19 cellular contexts compared by ENCODE assay signal in genomic region chr16:72948238-72948559, GRCh38.
A peak's percentile ranks its signal among the peaks of the same experiment; 100 is the strongest.
DNase-seq lines count a peak whose midpoint lies in the region; ATAC-seq, FAIRE-seq and TF ChIP-seq lines count a peak whose summit lies in the region.
"Had no signal": no experiment of that assay in that cellular context is flagged by ENCODE, and none has a peak within 500 bp of the region (broad histone marks: within the 10 kb centered on the region; RNA-seq: fewer than 3 reads in every experiment).

No MANE protein-coding gene starts in this region.

- ATAC-seq in Right ventricle myocardium inferior, result no peak
- ATAC-seq in GM19328 (IDR thresholded peaks at IDR 0.05; ENCODE audit: unreplicated experiment), result no peak
- no peak for ATAC-seq in WTC11

- H3K79me2 ChIP-seq in hepatocyte, result peaks cover 82% of the 10 kb centered on the region
- H3K79me2 ChIP-seq in neural progenitor cell (ENCODE audit: low read depth), result no peaks in the 10 kb centered on the region

- H2AFZ ChIP-seq in hepatocyte (no peak overlapping the region), neural progenitor cell (replicated peaks) (no peak overlapping the region)

- H3K9me3 ChIP-seq in hepatocyte (ENCODE audit: low read depth) (no peaks in the 10 kb centered on the region), neural progenitor cell (ENCODE audit: low read depth) (no peaks in the 10 kb centered on the region)

- H3K27me3 ChIP-seq in hepatocyte (no peaks in the 10 kb centered on the region), neural progenitor cell (no peaks in the 10 kb centered on the region)

- peaks cover 53% of the 10 kb centered on the region for H3K4me1 Mint-ChIP-seq in neural progenitor cell
- peaks cover 64% of the 10 kb centered on the region for H3K4me1 Mint-ChIP-seq in type B pancreatic cell (ENCODE audit: unreplicated experiment)
- peaks cover 34% of the 10 kb centered on the region for H3K4me1 Mint-ChIP-seq in WTC11
- H3K4me1 Mint-ChIP-seq: IgD-negative memory B cell had no signal

- FAIRE-seq in GM19239 (lab: Jason Lieb, UNC), result no peak
- FAIRE-seq: HTR-8/SVneo had no signal

- H3K9me3 Mint-ChIP-seq in neural progenitor cell (peaks cover 3% of the 10 kb centered on the region), type B pancreatic cell (no peaks in the 10 kb centered on the region), WTC11 (no peaks in the 10 kb centered on the region; the same call in 1 of the 2 replicates)
- H3K9me3 Mint-ChIP-seq: IgD-negative memory B cell had no signal

- H3K27ac ChIP-seq in hepatocyte (peak overlapping the region; percentile 46), neural progenitor cell (no peak overlapping the region)

- DNase-seq in cardiac septum (ENCODE audit: low spot score), result peak; percentile 46
- DNase-seq in Right ventricle myocardium inferior (ENCODE audit: missing footprints), result no peak
- no peak for DNase-seq in hepatocyte (ENCODE audit: low spot score)
- no peak for DNase-seq in neural progenitor cell (ENCODE audit: low spot score)
- no peak for DNase-seq in type B pancreatic cell (ENCODE audit: extremely low spot score, unreplicated experiment)
- no peak for DNase-seq in GM19239 (ENCODE audit: insufficient read length, low spot score)
- DNase-seq in WTC11 (ENCODE audit: low spot score), result no peak
- DNase-seq: 8988T, DMS79 treated with DMSO at 0.1 percent for 48 hours, HCEC 1CT, Karpas-422, NCI-H1417 treated with DMSO at 0.1 percent for 48 hours, NCI-H187 treated with DMSO at 0.1 percent for 48 hours, NCI-H2227 treated with DMSO at 0.1 percent for 48 hours, NCI-H510A treated with DMSO at 0.1 percent for 48 hours, OCI-M1 had no signal

- 86% methylated on average over 9 of the region's 9 CpGs for WGBS in hepatocyte (ENCODE audit: low lambda C conversion rate, missing lambda C conversion rate)

- no peak overlapping the region for H3K9ac ChIP-seq in neural progenitor cell

- no peaks in the 10 kb centered on the region for H3K36me3 ChIP-seq in hepatocyte (replicated peaks; ENCODE audit: insufficient read depth, low read depth)
- H3K36me3 ChIP-seq in neural progenitor cell, result no peaks in the 10 kb centered on the region

- H3K4me3 Mint-ChIP-seq in neural progenitor cell (no peak overlapping the region), type B pancreatic cell (peak overlapping the region; percentile 76), WTC11 (no peak overlapping the region)
- H3K4me3 Mint-ChIP-seq: IgD-negative memory B cell had no signal

- H3K36me3 Mint-ChIP-seq in neural progenitor cell (peaks cover 63% of the 10 kb centered on the region), type B pancreatic cell (peaks cover 34% of the 10 kb centered on the region), WTC11 (peaks cover 8% of the 10 kb centered on the region)

- H4K20me1 ChIP-seq in hepatocyte (ENCODE audit: insufficient read depth, poor library complexity, severe bottlenecking) (no peaks in the 10 kb centered on the region), neural progenitor cell (ENCODE audit: low read depth) (peaks cover 19% of the 10 kb centered on the region)

- intact Hi-C loops in cardiac septum (cut with DNase I) (no loop called here), Right ventricle myocardium inferior (cut with DNase I) (no loop called here)

- no peak overlapping the region for H3K4me3 ChIP-seq in hepatocyte
- H3K4me3 ChIP-seq in neural progenitor cell, result no peak overlapping the region

- H3F3A ChIP-seq in neural progenitor cell (ENCODE audit: low read depth), result peaks cover 12% of the 10 kb centered on the region

- H3K4me1 ChIP-seq in hepatocyte (ENCODE audit: insufficient read depth) (peaks cover 28% of the 10 kb centered on the region), neural progenitor cell (peaks cover 22% of the 10 kb centered on the region)

- H3K27me3 Mint-ChIP-seq in neural progenitor cell (ENCODE audit: insufficient read depth, low read depth) (peaks cover 6% of the 10 kb centered on the region), type B pancreatic cell (no peaks in the 10 kb centered on the region), WTC11 (ENCODE audit: low read depth) (no peaks in the 10 kb centered on the region; the same call in 1 of the 2 replicates)
- H3K27me3 Mint-ChIP-seq: IgD-negative memory B cell had no signal

- H3K4me2 ChIP-seq in hepatocyte (peak overlapping the region; percentile 27), neural progenitor cell (peak overlapping the region; percentile 45)

- POLR2A ChIA-PET in WTC11 (lab: Charles Lee), result no interaction called here

- H3K27ac Mint-ChIP-seq in neural progenitor cell (peak overlapping the region; percentile 57), type B pancreatic cell (peak overlapping the region; percentile 60), WTC11 (no peak overlapping the region)
- H3K27ac Mint-ChIP-seq: IgD-negative memory B cell had no signal

- TF ChIP-seq CTCF in hepatocyte (IDR thresholded peaks at IDR 0.05; ENCODE audit: poor library complexity), result no peak
- TF ChIP-seq CTCF in neural progenitor cell (IDR thresholded peaks at IDR 0.05), result no peak
- no peak for TF ChIP-seq CTCF in type B pancreatic cell (conservative IDR thresholded peaks at IDR 0.05)
- TF ChIP-seq CTCF in WTC11 (IDR thresholded peaks at IDR 0.05), result no peak

- no peaks in the 10 kb centered on the region for H3K9me2 ChIP-seq in hepatocyte (replicated peaks; ENCODE audit: insufficient read depth)

- CTCF ChIA-PET in WTC11 (lab: Charles Lee), result interaction anchor here (1.2 to 1.8 kb wide), 2 partner anchors 13 to 47 kb away, joined by 3 to 6 read pairs; no protein-coding TSS in a partner anchor

TF ChIP-seq in WTC11, 78 proteins besides CTCF, POLR2A, EP300 and RAD21:
- no peak for TF ChIP-seq ESRRA (CRISPR knock-in tag; IDR thresholded peaks at IDR 0.05; ENCODE audit: borderline replicate concordance)
